ENCODE assay signal across 8 cellular contexts in the genomic region with DNA sequence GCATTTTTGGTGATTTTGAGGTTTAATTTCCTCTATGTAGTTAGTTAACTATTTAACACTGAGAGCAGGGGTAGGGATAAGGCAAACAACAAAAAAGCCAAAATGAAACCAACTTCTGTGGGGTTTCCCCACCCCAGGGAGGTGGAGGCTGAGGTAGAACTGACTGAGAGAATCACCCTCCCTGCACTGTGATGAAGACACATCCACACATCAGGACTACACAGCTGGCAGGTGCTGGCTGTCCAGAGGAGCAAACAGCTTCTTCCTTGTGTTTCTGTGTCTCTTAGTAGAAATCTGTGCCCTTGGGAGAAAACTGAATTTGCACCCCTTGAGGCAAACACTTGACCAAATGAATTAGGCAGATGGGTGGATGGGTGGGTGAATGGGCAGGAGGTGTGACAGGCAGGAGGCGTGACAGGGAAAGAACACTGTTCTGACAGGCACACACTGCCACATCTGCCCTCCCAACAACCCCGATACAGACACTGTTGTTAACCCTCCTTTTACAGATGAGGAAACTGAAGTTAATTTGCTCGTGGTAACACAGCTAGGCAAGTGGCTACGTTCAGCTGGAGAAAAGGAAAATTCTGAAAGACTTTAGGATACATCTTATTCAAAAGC.
DNase-seq lines count a peak whose midpoint lies in the region; ATAC-seq and TF ChIP-seq lines count a peak whose summit lies in the region.

No MANE protein-coding gene starts in this region.

- H3K4me1 ChIP-seq in foreskin keratinocyte (peaks cover 14% of the 10 kb centered on the region), gastrocnemius medialis (peaks cover 5 to 6% of the 10 kb centered on the region in 2 donors)

- H3K9me3 ChIP-seq in SU-DHL-6 (ENCODE audit: insufficient read depth, low read length): peaks cover 4% of the 10 kb centered on the region; the same call in 1 of the 2 replicates
- no peaks in the 10 kb centered on the region for H3K9me3 ChIP-seq in gastrocnemius medialis

- peak overlapping the region; percentile 84 for H3K9ac ChIP-seq in SU-DHL-6 (ENCODE audit: low read length)

- no peaks in the 10 kb centered on the region for H3K9me2 ChIP-seq in SU-DHL-6 (replicated peaks; ENCODE audit: insufficient read depth, low read length)

- ATAC-seq in GM18517 (IDR thresholded peaks at IDR 0.05; ENCODE audit: unreplicated experiment) (peak; percentile 42), HG02642 (IDR thresholded peaks at IDR 0.05; ENCODE audit: poor library complexity, unreplicated experiment) (peak; percentile 68), foreskin keratinocyte (peak; percentile 61), gastrocnemius medialis (no peak)

- H3K36me3 ChIP-seq in SU-DHL-6 (ENCODE audit: low read length) (peaks cover 25% of the 10 kb centered on the region), gastrocnemius medialis (no peaks in the 10 kb centered on the region)

- H3K4me3 ChIP-seq in SU-DHL-6 (ENCODE audit: insufficient read depth, low read length, poor library complexity, severe bottlenecking) (peak overlapping the region; percentile 57), gastrocnemius medialis (no peak overlapping the region)

- H3F3A ChIP-seq in SU-DHL-6 (ENCODE audit: insufficient read depth): peaks cover 58% of the 10 kb centered on the region

- H2AFZ ChIP-seq in SU-DHL-6 (ENCODE audit: low read depth, low read length, severe bottlenecking): no peak overlapping the region

- intact Hi-C loops in gastrocnemius medialis (cut with DNase I; ENCODE audit: low total_unique reads): no loop called here
- intact Hi-C loops in cardiac septum (cut with DNase I): no loop called here

- H3K79me2 ChIP-seq in SU-DHL-6 (ENCODE audit: insufficient read depth, low read length): peaks cover 64% of the 10 kb centered on the region

- peak overlapping the region; percentile 89 for H3K4me2 ChIP-seq in SU-DHL-6 (ENCODE audit: low read depth, low read length, poor library complexity, severe bottlenecking)

- H4K20me1 ChIP-seq in SU-DHL-6 (ENCODE audit: low read depth, low read length): 0 out of 2 replicates have a peak, but pooled peaks cover 3% of the 10 kb centered on the region

- peak overlapping the region; percentile 95 for H3K27ac ChIP-seq in SU-DHL-6 (ENCODE audit: low read depth, low read length)
- no peak overlapping the region for H3K27ac ChIP-seq in foreskin keratinocyte
- H3K27ac ChIP-seq in gastrocnemius medialis: no peak overlapping the region

- TF ChIP-seq CTCF in SU-DHL-6 (IDR thresholded peaks at IDR 0.05; ENCODE audit: insufficient read depth, low read length, poor library complexity, severe bottlenecking): no peak
- TF ChIP-seq CTCF in foreskin keratinocyte (conservative IDR thresholded peaks at IDR 0.05): no peak
- TF ChIP-seq CTCF in gastrocnemius medialis (IDR thresholded peaks at IDR 0.05 in 4 of 5, conservative IDR thresholded peaks at IDR 0.05 in 1 of 5): no peak

- no peak for TF ChIP-seq POLR2A in gastrocnemius medialis (IDR thresholded peaks at IDR 0.05)

- H3K27me3 ChIP-seq in SU-DHL-6 (ENCODE audit: low read length) (no peaks in the 10 kb centered on the region), foreskin keratinocyte (no peaks in the 10 kb centered on the region), gastrocnemius medialis (no peaks in the 10 kb centered on the region)

- DNase-seq in foreskin keratinocyte (no peak), retina (no peak), gastrocnemius medialis (no peak), cardiac septum (ENCODE audit: low spot score) (no peak), NCI-H2107 (lab: John Stamatoyannopoulos, UW) (no peak)

- in situ Hi-C loops in gastrocnemius medialis (cut with MboI; ENCODE audit: low sequenced_read_pairs in 4 of 4): loop anchor here in 1 of 4 donors (25.0 kb wide), 1 partner anchor 577 kb away; no protein-coding TSS in a partner anchor

Comparison
In these comparisons a context has a peak if more than half of its experiments do, and no peak if none do; other contexts are left out.
1. ATAC-seq: peak in GM18517 (single experiment), HG02642 (single experiment) and foreskin keratinocyte (single experiment); none in gastrocnemius medialis (0 of 2).